ENCODE assay signal across 17 cellular contexts in the genomic region with DNA sequence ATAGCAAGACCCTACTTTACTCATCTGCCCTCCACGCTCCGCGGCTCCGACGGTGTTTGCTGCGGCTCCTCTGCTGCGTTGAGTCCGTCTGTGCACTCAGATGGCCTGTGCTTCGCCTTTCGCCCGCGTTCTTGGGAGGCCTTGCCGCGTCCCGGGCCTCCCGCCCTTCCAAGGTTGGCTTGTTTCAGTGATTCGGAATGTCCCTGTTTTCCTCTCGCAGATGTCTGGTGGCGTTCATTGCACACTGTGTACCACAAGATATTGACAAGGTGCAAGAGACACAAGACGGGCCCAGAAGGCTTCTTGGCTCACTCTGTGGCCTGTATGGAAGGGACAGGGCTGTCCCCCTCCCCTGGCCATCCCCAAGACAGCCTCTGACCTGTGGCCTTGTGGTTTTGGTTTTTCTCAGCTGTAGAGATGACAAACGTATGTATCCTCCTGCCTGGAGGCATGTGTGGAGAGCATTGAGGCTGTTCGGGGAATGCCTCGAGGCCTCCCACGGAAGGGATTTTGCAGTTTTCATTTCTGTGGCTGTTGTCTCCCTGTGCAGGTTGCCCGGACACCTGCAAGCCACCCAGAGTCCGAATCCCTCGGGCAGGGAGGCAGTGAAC. TPM values are rescaled to one million over a fixed set of nuclear protein-coding genes. Genes with fewer than 3 reads are reported as not detected.
DNase-seq lines count a peak whose midpoint lies in the region; ATAC-seq and TF ChIP-seq lines count a peak whose summit lies in the region.
"Had no signal": no experiment of that assay in that cellular context is flagged by ENCODE, and none has a peak within 500 bp of the region (broad histone marks: within the 10 kb centered on the region; RNA-seq: fewer than 3 reads in every experiment).

No MANE protein-coding gene starts in this region.

- H3K4me1 Mint-ChIP-seq in neural crest cell: peaks cover 7% of the 10 kb centered on the region
- peaks cover 23% of the 10 kb centered on the region for H3K4me1 Mint-ChIP-seq in activated CD8-positive, alpha-beta memory T cell treated with anti-CD3 and anti-CD28 coated beads, Interleukin-2, amount 10 ng/mL, durations not matched to agents 7 days and 5 days
- H3K4me1 Mint-ChIP-seq in activated CD8-positive, alpha-beta T cell treated with anti-CD3 and anti-CD28 coated beads for 36 hours (ENCODE audit: low read depth): peaks cover 31% of the 10 kb centered on the region

- TF ChIP-seq CTCF in RWPE1 (conservative IDR thresholded peaks at IDR 0.05; ENCODE audit: low read depth): no peak
- no peak for TF ChIP-seq CTCF in fibroblast of villous mesenchyme (IDR thresholded peaks at IDR 0.05; ENCODE audit: insufficient read depth, low read depth, low read length)
- no peak for TF ChIP-seq CTCF in neural crest cell (conservative IDR thresholded peaks at IDR 0.05)
- no peak for TF ChIP-seq CTCF in activated CD8-positive, alpha-beta T cell treated with anti-CD3 and anti-CD28 coated beads for 36 hours (IDR thresholded peaks at IDR 0.05)

- no peak for ATAC-seq in GM19023 (IDR thresholded peaks at IDR 0.05; ENCODE audit: unreplicated experiment)
- ATAC-seq in activated CD8-positive, alpha-beta memory T cell treated with anti-CD3 and anti-CD28 coated beads, Interleukin-2, amount 10 ng/mL, durations not matched to agents 7 days and 5 days: no peak
- ATAC-seq in activated CD8-positive, alpha-beta T cell treated with anti-CD3 and anti-CD28 coated beads for 36 hours: no peak

- no peak overlapping the region for H3K4me3 Mint-ChIP-seq in neural crest cell
- H3K4me3 Mint-ChIP-seq in activated CD8-positive, alpha-beta memory T cell treated with anti-CD3 and anti-CD28 coated beads, Interleukin-2, amount 10 ng/mL, durations not matched to agents 7 days and 5 days: no peak overlapping the region
- no peak overlapping the region for H3K4me3 Mint-ChIP-seq in activated CD8-positive, alpha-beta T cell treated with anti-CD3 and anti-CD28 coated beads for 36 hours
- H3K4me3 Mint-ChIP-seq: activated CD4-positive, alpha-beta T cell treated with anti-CD3 and anti-CD28 coated beads for 36 hours; activated naive CD4-positive, alpha-beta T cell treated with anti-CD3 and anti-CD28 coated beads, Interleukin-2, amount 50 U/mL, for 24 hours had no signal

- no peak overlapping the region for H3K4me3 ChIP-seq in fibroblast of villous mesenchyme (ENCODE audit: low read depth, low read length)
- H3K4me3 ChIP-seq: thoracic aorta had no signal

- CTCF ChIA-PET in RWPE1 (lab: Yijun Ruan, JAX): no interaction called here
- CTCF ChIA-PET in activated CD8-positive, alpha-beta memory T cell treated with anti-CD3 and anti-CD28 coated beads, Interleukin-2, amount 10 ng/mL, durations not matched to agents 7 days and 5 days (lab: Charles Lee): no interaction called here
- CTCF ChIA-PET in activated CD8-positive, alpha-beta T cell treated with anti-CD3 and anti-CD28 coated beads for 36 hours (lab: Charles Lee): no interaction called here

- POLR2A ChIA-PET in RWPE1 (lab: Yijun Ruan, JAX; ENCODE audit: low non-redundant PET): no interaction called here
- POLR2A ChIA-PET in activated CD8-positive, alpha-beta T cell treated with anti-CD3 and anti-CD28 coated beads for 36 hours (lab: Charles Lee): interaction anchor here (1.2 to 1.8 kb wide), 2 partner anchors 20 to 23 kb away, joined by 3 to 5 read pairs; no protein-coding TSS in a partner anchor

- H3K9me3 Mint-ChIP-seq in neural crest cell: no peaks in the 10 kb centered on the region
- H3K9me3 Mint-ChIP-seq in activated CD8-positive, alpha-beta memory T cell treated with anti-CD3 and anti-CD28 coated beads, Interleukin-2, amount 10 ng/mL, durations not matched to agents 7 days and 5 days (ENCODE audit: low read depth): no peaks in the 10 kb centered on the region
- H3K9me3 Mint-ChIP-seq in activated CD8-positive, alpha-beta T cell treated with anti-CD3 and anti-CD28 coated beads for 36 hours: no peaks in the 10 kb centered on the region
- H3K9me3 Mint-ChIP-seq: activated naive CD4-positive, alpha-beta T cell treated with anti-CD3 and anti-CD28 coated beads, Interleukin-2, amount 50 U/mL, for 24 hours had no signal

- H3K27ac ChIP-seq in RWPE1: peak overlapping the region; percentile 19
- H3K27ac ChIP-seq: KMS-11, thoracic aorta had no signal

- peak overlapping the region; percentile 82 for H3K27ac Mint-ChIP-seq in neural crest cell (ENCODE audit: unreplicated experiment)
- no peak overlapping the region for H3K27ac Mint-ChIP-seq in activated CD8-positive, alpha-beta memory T cell treated with anti-CD3 and anti-CD28 coated beads, Interleukin-2, amount 10 ng/mL, durations not matched to agents 7 days and 5 days
- no peak overlapping the region for H3K27ac Mint-ChIP-seq in activated CD8-positive, alpha-beta T cell treated with anti-CD3 and anti-CD28 coated beads for 36 hours
- H3K27ac Mint-ChIP-seq: activated CD4-positive, alpha-beta T cell treated with anti-CD3 and anti-CD28 coated beads for 36 hours; activated naive CD4-positive, alpha-beta T cell treated with anti-CD3 and anti-CD28 coated beads, Interleukin-2, amount 50 U/mL, for 24 hours had no signal

- no peaks in the 10 kb centered on the region for H3K36me3 Mint-ChIP-seq in neural crest cell (ENCODE audit: low read depth)
- H3K36me3 Mint-ChIP-seq in activated CD8-positive, alpha-beta memory T cell treated with anti-CD3 and anti-CD28 coated beads, Interleukin-2, amount 10 ng/mL, durations not matched to agents 7 days and 5 days: peaks cover 6% of the 10 kb centered on the region
- peaks cover 13% of the 10 kb centered on the region for H3K36me3 Mint-ChIP-seq in activated CD8-positive, alpha-beta T cell treated with anti-CD3 and anti-CD28 coated beads for 36 hours (ENCODE audit: low read depth)
- H3K36me3 Mint-ChIP-seq: activated naive CD4-positive, alpha-beta T cell treated with anti-CD3 and anti-CD28 coated beads, Interleukin-2, amount 50 U/mL, for 24 hours had no signal

- DNase-seq in EL (peak; percentile 41), RWPE1 (ENCODE audit: low spot score) (no peak), fibroblast of villous mesenchyme (ENCODE audit: low read depth) (peak; percentile 13), neural crest cell (ENCODE audit: low read depth, low spot score) (no peak), UCSD-AML1 (lab: John Stamatoyannopoulos, UW; ENCODE audit: unreplicated experiment) (no peak)
- DNase-seq in activated CD8-positive, alpha-beta memory T cell treated with anti-CD3 and anti-CD28 coated beads, Interleukin-2, amount 10 ng/mL, durations not matched to agents 7 days and 5 days: no peak
- DNase-seq in activated CD8-positive, alpha-beta T cell treated with anti-CD3 and anti-CD28 coated beads for 36 hours: no peak
- DNase-seq: activated CD4-positive, alpha-beta T cell treated with anti-CD3 and anti-CD28 coated beads for 36 hours; GOT3; mammary epithelial cell; NCI-H226; SIG-M5; T-helper 9 cell had no signal

- H3K27me3 Mint-ChIP-seq in neural crest cell (ENCODE audit: low read depth): no peaks in the 10 kb centered on the region
- no peaks in the 10 kb centered on the region for H3K27me3 Mint-ChIP-seq in activated CD8-positive, alpha-beta memory T cell treated with anti-CD3 and anti-CD28 coated beads, Interleukin-2, amount 10 ng/mL, durations not matched to agents 7 days and 5 days
- H3K27me3 Mint-ChIP-seq in activated CD8-positive, alpha-beta T cell treated with anti-CD3 and anti-CD28 coated beads for 36 hours: no peaks in the 10 kb centered on the region
- H3K27me3 Mint-ChIP-seq: activated CD4-positive, alpha-beta T cell treated with anti-CD3 and anti-CD28 coated beads for 36 hours; activated naive CD4-positive, alpha-beta T cell treated with anti-CD3 and anti-CD28 coated beads, Interleukin-2, amount 50 U/mL, for 24 hours had no signal

- intact Hi-C loops in activated CD8-positive, alpha-beta T cell treated with anti-CD3 and anti-CD28 coated beads for 36 hours (cut with micrococcal nuclease): no loop called here

RNA-seq across cellular contexts. Expression of gene MGRN1, which starts 15.4 kb away (rescaled TPM):
- total RNA-seq in fibroblast of villous mesenchyme (43.2 and 44.5 TPM in 2 replicates), neural crest cell (79.7 and 83.1 TPM in 2 replicates)
- total RNA-seq in activated CD8-positive, alpha-beta memory T cell treated with anti-CD3 and anti-CD28 coated beads, Interleukin-2, amount 10 ng/mL, durations not matched to agents 7 days and 5 days: 10 to 100 TPM; 76.9 to 92.1 TPM
- total RNA-seq in activated CD8-positive, alpha-beta T cell treated with anti-CD3 and anti-CD28 coated beads for 36 hours: 10 to 100 TPM; 67.6 to 70.8 TPM

RNA-seq across cellular contexts. Expression of gene UBALD1, which starts 25.3 kb away (rescaled TPM):
- total RNA-seq in fibroblast of villous mesenchyme (6.9 and 10.3 TPM in 2 replicates), neural crest cell (14.8 and 17.6 TPM in 2 replicates)
- total RNA-seq in activated CD8-positive, alpha-beta memory T cell treated with anti-CD3 and anti-CD28 coated beads, Interleukin-2, amount 10 ng/mL, durations not matched to agents 7 days and 5 days: 10 to 100 TPM; 20.2 to 27.7 TPM
- 10 to 100 TPM; 12.2 to 13.4 TPM for total RNA-seq in activated CD8-positive, alpha-beta T cell treated with anti-CD3 and anti-CD28 coated beads for 36 hours

RNA-seq across cellular contexts. Expression of gene NUDT16L1, which starts 53.4 kb away (rescaled TPM):
- total RNA-seq in fibroblast of villous mesenchyme (28.5 and 31.2 TPM in 2 replicates), neural crest cell (36.8 and 37.8 TPM in 2 replicates)
- total RNA-seq in activated CD8-positive, alpha-beta memory T cell treated with anti-CD3 and anti-CD28 coated beads, Interleukin-2, amount 10 ng/mL, durations not matched to agents 7 days and 5 days: 10 to 100 TPM; 31.6 to 35.6 TPM
- 10 to 100 TPM; 22.3 to 25.6 TPM for total RNA-seq in activated CD8-positive, alpha-beta T cell treated with anti-CD3 and anti-CD28 coated beads for 36 hours

Comparison
In these comparisons a context has a peak if more than half of its experiments do, and no peak if none do; other contexts are left out.
1. DNase-seq: peak in EL (single experiment) and fibroblast of villous mesenchyme (single experiment); none in RWPE1 (single experiment), neural crest cell (single experiment), UCSD-AML1 (single experiment), activated CD8-positive, alpha-beta memory T cell treated with anti-CD3 and anti-CD28 coated beads, Interleukin-2, amount 10 ng/mL, durations not matched to agents 7 days and 5 days (single experiment) and activated CD8-positive, alpha-beta T cell treated with anti-CD3 and anti-CD28 coated beads for 36 hours (single experiment).